In genomic region chr19:9140159-9140874, GRCh38 we compare ENCODE assay signal across 1 cellular context.
TF ChIP-seq lines count a peak whose summit lies in the region.

ZNF317 (plus strand) TSS chr19:9140397; CDS start chr19:9156017, 15,620 bp downstream.

TF ChIP-seq in K562, 482 proteins besides CTCF, POLR2A, EP300 and RAD21 (continued from another document and continues in another):
- TF ChIP-seq ATF3 (IDR thresholded peaks at IDR 0.05) (no peak), ATF3 (CRISPR knock-in tag; conservative IDR thresholded peaks at IDR 0.05) (no peak), CGGBP1 (CRISPR knock-in tag; IDR thresholded peaks at IDR 0.05) (no peak), SAFB (IDR thresholded peaks at IDR 0.05; ENCODE audit: borderline replicate concordance, low read depth, low read length) (no peak), HNRNPK (IDR thresholded peaks at IDR 0.05; ENCODE audit: low read depth, low read length, poor library complexity, severe bottlenecking) (no peak), MTA3 (IDR thresholded peaks at IDR 0.05; ENCODE audit: borderline replicate concordance) (no peak; the same call in 1 of the 2 replicates), TRIM25 (IDR thresholded peaks at IDR 0.05; ENCODE audit: borderline replicate concordance) (no peak), PHF20 (IDR thresholded peaks at IDR 0.05; ENCODE audit: partially characterized antibody) (peak; percentile 89), ZBTB7A (IDR thresholded peaks at IDR 0.05; ENCODE audit: borderline replicate concordance, control insufficient read depth, low read depth, low read length) (no peak; the same call in 1 of the 2 replicates), MEF2A (IDR thresholded peaks at IDR 0.05; ENCODE audit: control insufficient read depth, low read depth, low read length) (no peak), PBX2 (CRISPR knock-in tag; IDR thresholded peaks at IDR 0.05; ENCODE audit: low read depth) (no peak), PBX2 (tag; conservative IDR thresholded peaks at IDR 0.05; ENCODE audit: low read depth) (0 out of 2 replicates have a peak, but pooled peaks have one; percentile 5), ZC3H8 (IDR thresholded peaks at IDR 0.05) (no peak), NR2C1 (IDR thresholded peaks at IDR 0.05) (peak; percentile 70), NR2C1 (tag; IDR thresholded peaks at IDR 0.05) (peak; percentile 78), XRCC4 (IDR thresholded peaks at IDR 0.05; ENCODE audit: extremely low read depth, insufficient read depth, insufficient read length) (no peak), ZNF764 (CRISPR knock-in tag; IDR thresholded peaks at IDR 0.05; ENCODE audit: low read depth) (no peak), ARNT (IDR thresholded peaks at IDR 0.05) (no peak), PPARD (CRISPR knock-in tag; IDR thresholded peaks at IDR 0.05) (no peak), HMBOX1 (IDR thresholded peaks at IDR 0.05) (no peak), ARID3A (IDR thresholded peaks at IDR 0.05; ENCODE audit: borderline replicate concordance, low read depth, low read length) (no peak), TOE1 (IDR thresholded peaks at IDR 0.05; ENCODE audit: borderline replicate concordance) (no peak; the same call in 1 of the 2 replicates), TOE1 (CRISPR knock-in tag; IDR thresholded peaks at IDR 0.05; ENCODE audit: borderline replicate concordance, low read depth) (no peak), MEF2D (tag; conservative IDR thresholded peaks at IDR 0.05; ENCODE audit: low read depth) (no peak), ZNF699 (CRISPR knock-in tag; IDR thresholded peaks at IDR 0.05; ENCODE audit: insufficient replicate concordance) (no peak), ELK1 (CRISPR knock-in tag; IDR thresholded peaks at IDR 0.05) (no peak), CXXC5 (CRISPR knock-in tag; IDR thresholded peaks at IDR 0.05) (peak; percentile 82), MEIS2 (IDR thresholded peaks at IDR 0.05; ENCODE audit: partially characterized antibody) (peak; percentile 66), ZNF165 (CRISPR knock-in tag; IDR thresholded peaks at IDR 0.05; ENCODE audit: borderline replicate concordance) (no peak), ZNF436 (CRISPR knock-in tag; IDR thresholded peaks at IDR 0.05) (no peak), ZNF282 (CRISPR knock-in tag; IDR thresholded peaks at IDR 0.05) (no peak), IRF9 (tag; IDR thresholded peaks at IDR 0.05) (no peak), NR2F6 (CRISPR knock-in tag; IDR thresholded peaks at IDR 0.05) (no peak), TEAD4 (IDR thresholded peaks at IDR 0.05; ENCODE audit: low read length) (0 out of 2 replicates have a peak, but pooled peaks have one; percentile 9), TEAD4 (CRISPR knock-in tag; IDR thresholded peaks at IDR 0.05; ENCODE audit: borderline replicate concordance) (no peak), SP1 (CRISPR knock-in tag; IDR thresholded peaks at IDR 0.05) (no peak), FOSL1 (tag; conservative IDR thresholded peaks at IDR 0.05) (no peak), BACH1 (tag; IDR thresholded peaks at IDR 0.05) (no peak), FOS (IDR thresholded peaks at IDR 0.05; ENCODE audit: extremely low read depth, insufficient read length) (no peak), ZBTB49 (CRISPR knock-in tag; IDR thresholded peaks at IDR 0.05; ENCODE audit: borderline replicate concordance) (no peak), ZFP30 (CRISPR knock-in tag; IDR thresholded peaks at IDR 0.05; ENCODE audit: borderline replicate concordance) (no peak), ZNF77 (CRISPR knock-in tag; IDR thresholded peaks at IDR 0.05) (no peak), TRIM28 (IDR thresholded peaks at IDR 0.05) (no peak), TAF7 (tag; IDR thresholded peaks at IDR 0.05) (peak; percentile 92), ZNF174 (CRISPR knock-in tag; IDR thresholded peaks at IDR 0.05) (no peak), ZNF586 (CRISPR knock-in tag; conservative IDR thresholded peaks at IDR 0.05) (no peak), SAFB2 (IDR thresholded peaks at IDR 0.05; ENCODE audit: borderline replicate concordance, low read depth, low read length, severe bottlenecking) (no peak), HDGF (IDR thresholded peaks at IDR 0.05) (no peak), ZNF76 (CRISPR knock-in tag; IDR thresholded peaks at IDR 0.05; ENCODE audit: borderline replicate concordance) (no peak), ZNF140 (CRISPR knock-in tag; IDR thresholded peaks at IDR 0.05) (no peak), USF1 (CRISPR knock-in tag; IDR thresholded peaks at IDR 0.05) (peak; percentile 73), ARID3B (CRISPR knock-in tag; IDR thresholded peaks at IDR 0.05; ENCODE audit: borderline replicate concordance) (no peak)
